11 cellular contexts compared by ENCODE assay signal in the genomic region with DNA sequence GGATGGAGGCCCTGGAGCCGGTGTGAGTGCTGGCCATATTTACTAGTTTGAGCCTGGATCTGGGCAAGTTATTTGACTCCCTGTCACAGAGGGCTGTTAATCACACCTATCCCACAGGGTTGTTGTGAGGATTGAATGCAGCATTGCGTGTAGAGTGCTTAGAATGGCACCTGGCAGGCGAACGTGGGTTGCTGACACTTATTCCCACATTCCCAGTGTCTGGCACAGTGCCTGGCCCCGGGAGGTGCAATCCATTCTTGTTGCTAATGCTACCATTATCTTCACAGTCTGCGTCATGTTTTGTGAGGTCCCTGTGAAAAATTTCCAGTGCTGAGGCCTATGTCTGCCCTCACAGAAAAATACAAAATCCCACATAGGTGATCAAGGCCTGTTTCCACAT.
DNase-seq lines count a peak whose midpoint lies in the region; ATAC-seq and TF ChIP-seq lines count a peak whose summit lies in the region.
"Had no signal": no experiment of that assay in that cellular context is flagged by ENCODE, and none has a peak within 500 bp of the region (broad histone marks: within the 10 kb centered on the region; RNA-seq: fewer than 3 reads in every experiment).

No MANE protein-coding gene starts in this region.

- POLR2A ChIA-PET in AG04450 (lab: Yijun Ruan, JAX), result no interaction called here

- DNase-seq in AG04450 (ENCODE audit: low read depth, low spot score) (peak; percentile 21), NCI-H1092 (lab: John Stamatoyannopoulos, UW) (peak; percentile 73), kidney tubule cell (ENCODE audit: low spot score) (peak; percentile 99), sigmoid colon (no peak), activated gamma-delta T cell treated with Interleukin-2 at 50 U/mL for 16 hours (no peak), Peyer's patch (no peak)
- DNase-seq: NCI-H510A treated with DMSO at 0.1 percent for 48 hours, stomach had no signal

- H3K4me1 ChIP-seq in sigmoid colon (peaks cover 0 to 5% (median 2%) of the 10 kb centered on the region in 4 donors), Peyer's patch (peaks cover 0 to 8% (median 0%) of the 10 kb centered on the region in 4 donors)
- H3K4me1 ChIP-seq: stomach had no signal

- no peaks in the 10 kb centered on the region for H3K36me3 ChIP-seq in sigmoid colon
- H3K36me3 ChIP-seq in Peyer's patch, result no peaks in the 10 kb centered on the region
- H3K36me3 ChIP-seq: stomach had no signal

- H3K27ac Mint-ChIP-seq in brain, result peak overlapping the region; percentile 55 to 88 (median 80)

- no peak overlapping the region for H3K4me3 ChIP-seq in AG04450 (ENCODE audit: low read depth, low read length)
- H3K4me3 ChIP-seq in sigmoid colon, result no peak overlapping the region
- H3K4me3 ChIP-seq in Peyer's patch, result no peak overlapping the region
- H3K4me3 ChIP-seq: skin epidermis, stomach had no signal

- H3K27ac ChIP-seq in AG04450 (ENCODE audit: low read depth, low read length) (no peak overlapping the region), sigmoid colon (no peak overlapping the region), Peyer's patch (no peak overlapping the region)
- H3K27ac ChIP-seq: stomach had no signal

- no peaks in the 10 kb centered on the region for H3K36me3 Mint-ChIP-seq in brain

- H3K9me3 ChIP-seq in AG04450 (ENCODE audit: control insufficient read depth, insufficient read depth, low read length), result no peaks in the 10 kb centered on the region
- H3K9me3 ChIP-seq in sigmoid colon, result no peaks in the 10 kb centered on the region
- no peaks in the 10 kb centered on the region for H3K9me3 ChIP-seq in Peyer's patch
- H3K9me3 ChIP-seq: stomach had no signal

- peaks cover 28% of the 10 kb centered on the region for H3K4me1 Mint-ChIP-seq in brain

- H3K9me3 Mint-ChIP-seq in brain, result no peaks in the 10 kb centered on the region

- CTCF ChIA-PET in AG04450 (lab: Charles Lee), result no interaction called here

- no peak overlapping the region for H3K4me3 Mint-ChIP-seq in brain

- intact Hi-C loops in sigmoid colon (cut with DNase I), result no loop called here

- ATAC-seq in HG03108 (IDR thresholded peaks at IDR 0.05; ENCODE audit: unreplicated experiment), result no peak

- H3K27me3 Mint-ChIP-seq in brain, result no peaks in the 10 kb centered on the region

- no peak for TF ChIP-seq EP300 in sigmoid colon (IDR thresholded peaks at IDR 0.05)

- TF ChIP-seq POLR2A in sigmoid colon (IDR thresholded peaks at IDR 0.05), result no peak
- TF ChIP-seq POLR2A in Peyer's patch (IDR thresholded peaks at IDR 0.05), result no peak

- WGBS in sigmoid colon, 2 donors, result 55 to 81% methylated on average over 6 of the region's 6 CpGs

- H3K27me3 ChIP-seq in AG04450 (ENCODE audit: control insufficient read depth, insufficient read depth, low read length) (no peaks in the 10 kb centered on the region), sigmoid colon (no peaks in the 10 kb centered on the region), Peyer's patch (no peaks in the 10 kb centered on the region)
- H3K27me3 ChIP-seq: stomach had no signal

- TF ChIP-seq CTCF in AG04450 (IDR thresholded peaks at IDR 0.05; ENCODE audit: low read depth, low read length) (no peak), brain (conservative IDR thresholded peaks at IDR 0.05) (no peak), sigmoid colon (IDR thresholded peaks at IDR 0.05) (no peak), Peyer's patch (IDR thresholded peaks at IDR 0.05) (no peak)

Comparison
In these comparisons a context has a peak if more than half of its experiments do, and no peak if none do; other contexts are left out.
1. DNase-seq: peak in AG04450 (single experiment), NCI-H1092 (single experiment) and kidney tubule cell (single experiment); none in sigmoid colon (single experiment), activated gamma-delta T cell treated with Interleukin-2 at 50 U/mL for 16 hours (single experiment) and Peyer's patch (0 of 3).